Comparison of ENCODE assay signal across 1 cellular context in genomic region chr18:12595571-12596255, GRCh38.
TF ChIP-seq lines count a peak whose summit lies in the region.

No MANE protein-coding gene starts in this region.

TF ChIP-seq in K562, 482 proteins besides CTCF, POLR2A, EP300 and RAD21 (continued from another document):
- no peak for TF ChIP-seq CTCFL (IDR thresholded peaks at IDR 0.05; ENCODE audit: borderline replicate concordance, insufficient read depth, low read depth, low read length, poor library complexity, severe bottlenecking)
- TF ChIP-seq CEBPG (CRISPR knock-in tag; IDR thresholded peaks at IDR 0.05) = no peak
- peak; percentile 58 to 78 for TF ChIP-seq CEBPG (tag; conservative IDR thresholded peaks at IDR 0.05 in 1 of 2, IDR thresholded peaks at IDR 0.05 in 1 of 2)
- no peak for TF ChIP-seq RUNX1 (IDR thresholded peaks at IDR 0.05; ENCODE audit: low read depth)
- TF ChIP-seq SPI1 (IDR thresholded peaks at IDR 0.05; ENCODE audit: borderline replicate concordance, low read depth, low read length) = peak; percentile 43; the same call in 1 of the 2 replicates
- no peak for TF ChIP-seq TBP (optimal IDR thresholded peaks at IDR 0.05; ENCODE audit: low read depth, low read length)
- TF ChIP-seq CEBPB (tag; IDR thresholded peaks at IDR 0.05) = peak; percentile 87
- TF ChIP-seq GABPA (tag; conservative IDR thresholded peaks at IDR 0.05; ENCODE audit: low read depth) = no peak
- TF ChIP-seq SAP30 (IDR thresholded peaks at IDR 0.05; ENCODE audit: borderline replicate concordance, insufficient read depth, low read depth, low read length, poor library complexity, severe bottlenecking) = no peak
- no peak for TF ChIP-seq NR3C1 (CRISPR knock-in tag; IDR thresholded peaks at IDR 0.05)
